26 cellular contexts compared by ENCODE assay signal in the genomic region with DNA sequence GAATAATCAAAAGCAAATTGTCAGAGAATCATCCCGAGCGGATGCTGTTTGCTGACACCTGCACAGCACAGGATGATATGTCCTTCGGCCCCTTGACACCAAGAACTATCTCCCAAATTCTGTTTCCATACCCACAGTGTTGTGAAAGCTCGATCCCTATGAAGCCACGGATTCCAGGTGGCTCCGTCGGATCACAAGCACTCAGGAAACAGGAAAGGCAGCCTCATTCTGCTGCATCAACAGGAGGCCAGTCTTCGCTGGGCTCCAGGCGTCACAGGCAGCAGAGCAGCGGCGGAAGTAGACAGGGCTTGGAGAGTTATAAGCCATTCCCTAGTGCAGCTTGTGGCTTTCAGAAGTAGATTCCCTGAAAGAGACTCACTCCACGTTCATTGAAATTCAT.
A peak's percentile ranks its signal among the peaks of the same experiment; 100 is the strongest.
DNase-seq lines count a peak whose midpoint lies in the region; ATAC-seq and TF ChIP-seq lines count a peak whose summit lies in the region.
"Had no signal": no experiment of that assay in that cellular context is flagged by ENCODE, and none has a peak within 500 bp of the region (broad histone marks: within the 10 kb centered on the region; RNA-seq: fewer than 3 reads in every experiment).

No MANE protein-coding gene starts in this region.

- BruUV-seq in MCF 10A (replicated peaks; lab: Mats Ljungman, UMichigan): no TSS peak

- intact Hi-C loops in thyroid gland (cut with DNase I) (no loop called here), MCF 10A (cut with micrococcal nuclease) (no loop called here)

- H3K27ac ChIP-seq in thyroid gland: no peak overlapping the region
- H3K27ac ChIP-seq: KMS-11, SJCRH30 had no signal

- H3K27ac Mint-ChIP-seq in endothelial cell (ENCODE audit: unreplicated experiment): no peak overlapping the region
- H3K27ac Mint-ChIP-seq in stimulated activated naive B cell treated with anti-CD40 and anti-IgM and Interleukin-4, amounts not matched to agents 10 μg/mL and 1 μg/mL and 100 μg/mL, for 72 hours: no peak overlapping the region
- no peak overlapping the region for H3K27ac Mint-ChIP-seq in MCF 10A (ENCODE audit: low read depth, unreplicated experiment)
- H3K27ac Mint-ChIP-seq: CD4-positive, alpha-beta memory T cell; IgD-negative memory B cell had no signal

- CTCF ChIA-PET in MCF 10A (lab: Yijun Ruan, JAX): no interaction called here

- no peaks in the 10 kb centered on the region for H3K36me3 Mint-ChIP-seq in endothelial cell (ENCODE audit: low read depth, unreplicated experiment)
- no peaks in the 10 kb centered on the region for H3K36me3 Mint-ChIP-seq in stimulated activated naive B cell treated with anti-CD40 and anti-IgM and Interleukin-4, amounts not matched to agents 10 μg/mL and 1 μg/mL and 100 μg/mL, for 72 hours
- H3K36me3 Mint-ChIP-seq in MCF 10A (ENCODE audit: insufficient read depth, unreplicated experiment): no peaks in the 10 kb centered on the region
- H3K36me3 Mint-ChIP-seq: CD4-positive, alpha-beta memory T cell; IgD-negative memory B cell had no signal

- 64 to 65% methylated on average over 12 of the region's 12 CpGs for WGBS in thyroid gland, 2 donors

- no peak for ATAC-seq in stimulated activated naive B cell treated with anti-CD40 and anti-IgM and Interleukin-4, amounts not matched to agents 10 μg/mL and 1 μg/mL and 100 μg/mL, for 72 hours (replicated peaks)
- no peak for ATAC-seq in HG02763 (IDR thresholded peaks at IDR 0.05; ENCODE audit: unreplicated experiment)
- ATAC-seq: GM12878, SK-N-SH treated with all-trans-retinoic acid at 6 μM for 48 hours had no signal

- H3K4me3 ChIP-seq in thyroid gland (replicated peaks in 1 of 3): no peak overlapping the region
- H3K4me3 ChIP-seq: GM12878, SJCRH30 had no signal

- H3K9me3 Mint-ChIP-seq in endothelial cell (ENCODE audit: unreplicated experiment) (no peaks in the 10 kb centered on the region), MCF 10A (ENCODE audit: unreplicated experiment) (no peaks in the 10 kb centered on the region)
- peaks cover under 1 to 6% of the 10 kb centered on the region in 2 donors for H3K9me3 Mint-ChIP-seq in stimulated activated naive B cell treated with anti-CD40 and anti-IgM and Interleukin-4, amounts not matched to agents 10 μg/mL and 1 μg/mL and 100 μg/mL, for 72 hours

- H3K36me3 ChIP-seq in thyroid gland: no peaks in the 10 kb centered on the region
- H3K36me3 ChIP-seq: SJCRH30 had no signal

- TF ChIP-seq POLR2A in thyroid gland (IDR thresholded peaks at IDR 0.05): no peak

- H3K27me3 ChIP-seq in thyroid gland: no peaks in the 10 kb centered on the region
- H3K27me3 ChIP-seq: SJCRH30 had no signal

- H3K4me3 Mint-ChIP-seq in endothelial cell (ENCODE audit: unreplicated experiment): no peak overlapping the region
- no peak overlapping the region for H3K4me3 Mint-ChIP-seq in stimulated activated naive B cell treated with anti-CD40 and anti-IgM and Interleukin-4, amounts not matched to agents 10 μg/mL and 1 μg/mL and 100 μg/mL, for 72 hours
- H3K4me3 Mint-ChIP-seq in MCF 10A (ENCODE audit: unreplicated experiment): no peak overlapping the region
- H3K4me3 Mint-ChIP-seq: CD4-positive, alpha-beta memory T cell; IgD-negative memory B cell had no signal

- no peak for TF ChIP-seq CTCF in endothelial cell (IDR thresholded peaks at IDR 0.05; ENCODE audit: unreplicated experiment)
- TF ChIP-seq CTCF in thyroid gland (IDR thresholded peaks at IDR 0.05): no peak
- TF ChIP-seq CTCF in MCF 10A (IDR thresholded peaks at IDR 0.05; ENCODE audit: unreplicated experiment): no peak

- H3K4me1 ChIP-seq in thyroid gland: no peaks in the 10 kb centered on the region
- H3K4me1 ChIP-seq: SJCRH30 had no signal

- POLR2A ChIA-PET in MCF 10A (lab: Yijun Ruan, JAX): interaction anchor here (0.5 to 1.1 kb wide), 2 partner anchors 215 to 792 kb away, joined by 3 to 4 read pairs; no protein-coding TSS in a partner anchor

- DNase-seq in NCI-H146 (lab: John Stamatoyannopoulos, UW) (peak; percentile 59), endothelial cell (ENCODE audit: low spot score) (peak; percentile 40), left kidney (ENCODE audit: low read depth, low spot score) (peak; percentile 10), thyroid gland (peak; percentile 9 to 20), HT-29 (ENCODE audit: low spot score) (no peak), MCF 10A (ENCODE audit: unreplicated experiment) (no peak)
- DNase-seq in stimulated activated naive B cell treated with anti-CD40 and anti-IgM and Interleukin-4, amounts not matched to agents 10 μg/mL and 1 μg/mL and 100 μg/mL, for 72 hours: no peak
- DNase-seq: C1 segment of cervical spinal cord; CD4-positive, alpha-beta memory T cell; COR-L47; DMS53; GDM1; HCEC 1CT; NCI-H1092; NCI-H1417 treated with DMSO at 0.1 percent for 48 hours; NCI-H187 treated with DMSO at 0.1 percent for 48 hours; NCI-H2171 treated with DMSO at 0.1 percent for 48 hours; NCI-H345; NCI-H524; NCI-H774; SJCRH30 had no signal

- H3K27me3 Mint-ChIP-seq in endothelial cell (ENCODE audit: unreplicated experiment) (no peaks in the 10 kb centered on the region), MCF 10A (ENCODE audit: insufficient read depth, unreplicated experiment) (no peaks in the 10 kb centered on the region)
- no peaks in the 10 kb centered on the region for H3K27me3 Mint-ChIP-seq in stimulated activated naive B cell treated with anti-CD40 and anti-IgM and Interleukin-4, amounts not matched to agents 10 μg/mL and 1 μg/mL and 100 μg/mL, for 72 hours
- H3K27me3 Mint-ChIP-seq: CD4-positive, alpha-beta memory T cell; IgD-negative memory B cell had no signal

- H3K9me3 ChIP-seq in thyroid gland: no peaks in the 10 kb centered on the region
- H3K9me3 ChIP-seq: SJCRH30 had no signal

- H3K4me1 Mint-ChIP-seq in endothelial cell (ENCODE audit: unreplicated experiment) (no peaks in the 10 kb centered on the region), MCF 10A (ENCODE audit: insufficient read depth, unreplicated experiment) (no peaks in the 10 kb centered on the region)
- no peaks in the 10 kb centered on the region for H3K4me1 Mint-ChIP-seq in stimulated activated naive B cell treated with anti-CD40 and anti-IgM and Interleukin-4, amounts not matched to agents 10 μg/mL and 1 μg/mL and 100 μg/mL, for 72 hours
- H3K4me1 Mint-ChIP-seq: CD4-positive, alpha-beta memory T cell; IgD-negative memory B cell had no signal

Comparison
In these comparisons a context has a peak if more than half of its experiments do, and no peak if none do; other contexts are left out.
1. DNase-seq: peak in NCI-H146 (single experiment), endothelial cell (single experiment), left kidney (single experiment) and thyroid gland (2 of 2); none in HT-29 (single experiment), stimulated activated naive B cell treated with anti-CD40 and anti-IgM and Interleukin-4, amounts not matched to agents 10 μg/mL and 1 μg/mL and 100 μg/mL, for 72 hours (single experiment) and MCF 10A (single experiment).